In the genomic region with DNA sequence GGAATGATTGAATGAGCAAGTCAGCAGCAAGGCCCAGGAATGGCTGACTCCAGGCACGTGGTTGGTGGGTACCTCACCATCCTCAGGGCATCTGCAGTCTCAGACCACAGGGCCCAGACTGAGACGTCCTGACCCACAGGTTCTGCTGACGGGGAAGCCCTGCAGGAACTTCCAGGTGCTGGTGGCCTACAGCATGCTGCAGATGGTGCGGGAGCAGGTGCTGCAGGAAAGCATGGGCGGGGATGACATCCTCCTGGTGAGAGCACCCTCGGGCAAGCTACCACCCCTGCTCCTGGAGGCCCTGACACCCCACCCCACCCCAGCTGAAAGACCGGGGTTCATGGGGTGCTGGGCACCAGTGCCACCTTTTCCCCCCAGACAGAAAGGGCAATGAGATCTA, we compare ENCODE assay signal across 14 cellular contexts. TPM values are rescaled to one million over a fixed set of nuclear protein-coding genes. Genes with fewer than 3 reads are reported as not detected.
DNase-seq lines count a peak whose midpoint lies in the region; ATAC-seq and TF ChIP-seq lines count a peak whose summit lies in the region.
"Had no signal": no experiment of that assay in that cellular context is flagged by ENCODE, and none has a peak within 500 bp of the region (broad histone marks: within the 10 kb centered on the region; RNA-seq: fewer than 3 reads in every experiment).

No MANE protein-coding gene starts in this region.

- peak; percentile 23 for DNase-seq in activated CD4-positive, CD25-positive, alpha-beta regulatory T cell treated with anti-CD3 and anti-CD28 coated beads, Interleukin-2, amount 50 U/mL, for 72 hours
- peak; percentile 81 for DNase-seq in RPMI8226
- no peak for DNase-seq in endothelial cell (ENCODE audit: low spot score)
- DNase-seq in posterior vena cava (ENCODE audit: low spot score): peak; percentile 51
- DNase-seq in RKO (ENCODE audit: low spot score): no peak
- DNase-seq in putamen (ENCODE audit: low spot score): no peak
- DNase-seq: CD8-positive, alpha-beta memory T cell; DND-41; GDM1; H7 had no signal

- no peak for ATAC-seq in activated CD4-positive, CD25-positive, alpha-beta regulatory T cell treated with anti-CD3 and anti-CD28 coated beads, Interleukin-2, amount 50 U/mL, for 24 hours
- ATAC-seq: GM23338 had no signal

- no peak for TF ChIP-seq CTCF in endothelial cell (IDR thresholded peaks at IDR 0.05; ENCODE audit: unreplicated experiment)

- peaks cover 4% of the 10 kb centered on the region for H3K36me3 Mint-ChIP-seq in endothelial cell (ENCODE audit: low read depth, unreplicated experiment)
- H3K36me3 Mint-ChIP-seq: CD8-positive, alpha-beta memory T cell had no signal

- peak overlapping the region; percentile 47 for H3K4me3 Mint-ChIP-seq in endothelial cell (ENCODE audit: unreplicated experiment)
- H3K4me3 Mint-ChIP-seq: CD8-positive, alpha-beta memory T cell; GM23338 had no signal

- H3K27me3 Mint-ChIP-seq in endothelial cell (ENCODE audit: unreplicated experiment): peaks cover 11% of the 10 kb centered on the region

- H3K4me1 Mint-ChIP-seq in endothelial cell (ENCODE audit: unreplicated experiment): peaks cover 4% of the 10 kb centered on the region
- H3K4me1 Mint-ChIP-seq: CD8-positive, alpha-beta memory T cell; GM23338 had no signal

- no peak overlapping the region for H3K27ac Mint-ChIP-seq in endothelial cell (ENCODE audit: unreplicated experiment)
- H3K27ac Mint-ChIP-seq: GM23338 had no signal

- no peaks in the 10 kb centered on the region for H3K9me3 Mint-ChIP-seq in endothelial cell (ENCODE audit: unreplicated experiment)
- H3K9me3 Mint-ChIP-seq: CD8-positive, alpha-beta memory T cell had no signal

- intact Hi-C loops in posterior vena cava (cut with DNase I): no loop called here

RNA-seq across cellular contexts. Expression of a gene that starts 14.1 kb away (rescaled TPM):
- total RNA-seq in endothelial cell (ENCODE audit: unreplicated experiment): not detected
- total RNA-seq in posterior vena cava: not detected
- total RNA-seq: A673; Caco-2; CD8-positive, alpha-beta memory T cell; GM23338; H7 had no signal

RNA-seq across cellular contexts. Expression of a gene that starts 38.8 kb away (rescaled TPM):
- total RNA-seq in endothelial cell (ENCODE audit: unreplicated experiment) (156 TPM), posterior vena cava (100 to 1,000 TPM in 1 of 2 donors, 10 to 100 TPM in 1; 94.6 to 110 TPM)

Comparison
In these comparisons a context has a peak if more than half of its experiments do, and no peak if none do; other contexts are left out.
1. DNase-seq: peak in activated CD4-positive, CD25-positive, alpha-beta regulatory T cell treated with anti-CD3 and anti-CD28 coated beads, Interleukin-2, amount 50 U/mL, for 72 hours (single experiment), RPMI8226 (single experiment) and posterior vena cava (single experiment); none in endothelial cell (single experiment), RKO (single experiment) and putamen (single experiment).